ENCODE assay signal across 8 cellular contexts in the genomic region with DNA sequence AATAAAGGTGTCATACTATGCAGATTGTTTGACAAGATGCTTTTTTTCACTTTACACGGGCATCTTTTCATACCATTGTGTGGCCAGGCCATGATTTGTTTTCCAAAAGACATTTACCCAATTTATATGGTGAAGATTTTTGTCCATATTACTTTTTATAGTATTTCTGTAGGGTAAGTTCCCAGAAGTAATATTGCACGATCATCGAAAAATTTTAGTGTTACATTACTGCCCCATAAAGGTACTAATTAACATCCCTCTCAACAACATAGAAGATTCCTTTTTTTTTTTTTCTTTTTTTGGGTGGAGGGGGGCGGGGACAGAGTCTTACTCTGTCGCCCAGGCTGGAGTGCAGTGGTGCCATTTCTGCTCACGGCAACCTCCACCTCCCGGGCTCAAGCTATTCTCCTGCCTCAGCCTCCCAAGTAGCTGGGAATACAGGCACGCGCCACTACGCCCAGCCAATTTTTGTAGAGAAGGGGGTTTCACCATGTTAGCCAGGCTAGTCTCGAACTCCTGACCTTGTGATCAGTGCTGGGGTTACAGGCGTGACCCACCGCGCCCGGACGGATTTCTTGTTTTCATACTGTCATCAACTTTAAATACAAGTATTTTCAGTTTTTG. TPM values are rescaled to one million over a fixed set of nuclear protein-coding genes. Genes with fewer than 3 reads are reported as not detected.
DNase-seq lines count a peak whose midpoint lies in the region; ATAC-seq and TF ChIP-seq lines count a peak whose summit lies in the region.

No MANE protein-coding gene starts in this region.

- TF ChIP-seq POLR2A in breast epithelium (IDR thresholded peaks at IDR 0.05): no peak

- H3K4me1 ChIP-seq in HEK293 (ENCODE audit: control insufficient read depth, insufficient read depth, low read length): peaks cover 8% of the 10 kb centered on the region; the same call in 1 of the 2 replicates
- H3K4me1 ChIP-seq in breast epithelium: no peaks in the 10 kb centered on the region
- peaks cover 26 to 36% of the 10 kb centered on the region in 2 donors for H3K4me1 ChIP-seq in naive thymus-derived CD4-positive, alpha-beta T cell (ENCODE audit: control insufficient read depth in 2 of 2, insufficient read depth in 2 of 2, low read length in 2 of 2)

- no peak for DNase-seq in AG04449 (ENCODE audit: low read depth, low spot score)
- no peak for DNase-seq in breast epithelium (ENCODE audit: low spot score in 2 of 2)
- DNase-seq in naive thymus-derived CD4-positive, alpha-beta T cell: no peak
- no peak for DNase-seq in NCI-H1105 (lab: John Stamatoyannopoulos, UW)

- H3K4me3 Mint-ChIP-seq in naive thymus-derived CD4-positive, alpha-beta T cell: peak overlapping the region; percentile 31 to 94 (median 87)

- H3K27me3 ChIP-seq in breast epithelium: no peaks in the 10 kb centered on the region
- no peaks in the 10 kb centered on the region for H3K27me3 ChIP-seq in naive thymus-derived CD4-positive, alpha-beta T cell (ENCODE audit: control insufficient read depth in 2 of 2, insufficient read depth in 2 of 2, low read length in 2 of 2)

- CTCF ChIA-PET in AG04449 (lab: Yijun Ruan, JAX) (interaction anchor here (0.7 to 5.0 kb wide), 6 partner anchors 11 to 745 kb away, joined by 3 to 40 read pairs (median 3); no protein-coding TSS in a partner anchor), HEK293 (lab: Yijun Ruan, JAX) (interaction anchor here (0.7 to 1.6 kb wide), 4 partner anchors 18 to 249 kb away, joined by 3 to 4 read pairs (median 3); no protein-coding TSS in a partner anchor)
- CTCF ChIA-PET in naive thymus-derived CD4-positive, alpha-beta T cell (lab: Charles Lee): interaction anchor here (0.6 kb wide), 1 partner anchor 23 kb away, joined by 4 read pairs; no protein-coding TSS in a partner anchor

- TF ChIP-seq CTCF in AG04449 (IDR thresholded peaks at IDR 0.05; ENCODE audit: insufficient read depth, low read length, missing control alignments): no peak
- no peak for TF ChIP-seq CTCF in HEK293 (tag by site-specific recombination; IDR thresholded peaks at IDR 0.05)
- no peak for TF ChIP-seq CTCF in breast epithelium (IDR thresholded peaks at IDR 0.05)

- POLR2A ChIA-PET in AG04449 (lab: Yijun Ruan, JAX): interaction anchor here (1.3 kb wide), 1 partner anchor 83 kb away, joined by 3 read pairs; no protein-coding TSS in a partner anchor
- POLR2A ChIA-PET in HEK293 (lab: Yijun Ruan, JAX): interaction anchor here (0.9 kb wide), 1 partner anchor 87 kb away, joined by 3 read pairs; a partner anchor contains a TSS
- POLR2A ChIA-PET in naive thymus-derived CD4-positive, alpha-beta T cell (lab: Charles Lee): interaction anchor here (0.5 to 1.0 kb wide), 4 partner anchors 11 to 190 kb away, joined by 3 to 5 read pairs (median 4); a partner anchor contains a TSS

- ATAC-seq in naive thymus-derived CD4-positive, alpha-beta T cell: no peak
- ATAC-seq in HG03280 (IDR thresholded peaks at IDR 0.05; ENCODE audit: unreplicated experiment) (no peak), HG02884 (IDR thresholded peaks at IDR 0.05; ENCODE audit: unreplicated experiment) (no peak), HG03469 (IDR thresholded peaks at IDR 0.05; ENCODE audit: unreplicated experiment) (no peak)

- H3K9me3 Mint-ChIP-seq in naive thymus-derived CD4-positive, alpha-beta T cell: peaks cover 0 to 7% (median 0%) of the 10 kb centered on the region in 11 donors

- H3K4me3 ChIP-seq in AG04449 (ENCODE audit: low read depth, low read length) (peak overlapping the region; percentile 72; the same call in 1 of the 2 replicates), HEK293 (ENCODE audit: low read depth, low read length) (no peak overlapping the region), breast epithelium (peak overlapping the region in 2 of 3 donors; percentile 60 to 79)
- peak overlapping the region; percentile 97 for H3K4me3 ChIP-seq in naive thymus-derived CD4-positive, alpha-beta T cell (ENCODE audit: low read length)

- H3K4me1 Mint-ChIP-seq in naive thymus-derived CD4-positive, alpha-beta T cell: peaks cover 27 to 49% (median 42%) of the 10 kb centered on the region in 7 donors

- intact Hi-C loops in breast epithelium (cut with DNase I; ENCODE audit: low total_unique reads): no loop called here
- intact Hi-C loops in naive thymus-derived CD4-positive, alpha-beta T cell (cut with micrococcal nuclease): loop anchor here (2.0 to 5.0 kb wide), 4 partner anchors 16 to 320 kb away; a partner anchor contains a TSS

- peak overlapping the region in 4 of 9 donors; percentile 4 to 54 (median 40) for H3K27ac Mint-ChIP-seq in naive thymus-derived CD4-positive, alpha-beta T cell

- peaks cover 0 to 20% (median 3%) of the 10 kb centered on the region in 5 donors for H3K36me3 Mint-ChIP-seq in naive thymus-derived CD4-positive, alpha-beta T cell

- peaks cover 0 to 7% (median 0%) of the 10 kb centered on the region in 5 donors for H3K27me3 Mint-ChIP-seq in naive thymus-derived CD4-positive, alpha-beta T cell

- H3K27ac ChIP-seq in HEK293 (ENCODE audit: extremely low read depth, low read depth, low read length): no peak overlapping the region
- no peak overlapping the region for H3K27ac ChIP-seq in breast epithelium
- no peak overlapping the region for H3K27ac ChIP-seq in naive thymus-derived CD4-positive, alpha-beta T cell (ENCODE audit: low read depth, low read length)

- H3K36me3 ChIP-seq in HEK293 (ENCODE audit: control insufficient read depth in 2 of 2, insufficient read depth in 1 of 2, low read length in 2 of 2) (peaks cover 9 to 17% of the 10 kb centered on the region in 2 experiments), breast epithelium (no peaks in the 10 kb centered on the region)
- no peaks in the 10 kb centered on the region for H3K36me3 ChIP-seq in naive thymus-derived CD4-positive, alpha-beta T cell (ENCODE audit: control insufficient read depth in 2 of 3, insufficient read depth in 3 of 3, low read length in 3 of 3)

- no peaks in the 10 kb centered on the region for H3K9me3 ChIP-seq in HEK293 (ENCODE audit: control insufficient read depth, insufficient read depth, low read depth, low read length)
- H3K9me3 ChIP-seq in breast epithelium: no peaks in the 10 kb centered on the region
- no peaks in the 10 kb centered on the region for H3K9me3 ChIP-seq in naive thymus-derived CD4-positive, alpha-beta T cell (ENCODE audit: control insufficient read depth in 2 of 3, low read length in 3 of 3)

TF ChIP-seq in HEK293, 187 proteins besides CTCF, POLR2A, EP300 and RAD21:
- no peak for TF ChIP-seq ZNF175 (tag by site-specific recombination; IDR thresholded peaks at IDR 0.05)
- TF ChIP-seq, protein P1, sequence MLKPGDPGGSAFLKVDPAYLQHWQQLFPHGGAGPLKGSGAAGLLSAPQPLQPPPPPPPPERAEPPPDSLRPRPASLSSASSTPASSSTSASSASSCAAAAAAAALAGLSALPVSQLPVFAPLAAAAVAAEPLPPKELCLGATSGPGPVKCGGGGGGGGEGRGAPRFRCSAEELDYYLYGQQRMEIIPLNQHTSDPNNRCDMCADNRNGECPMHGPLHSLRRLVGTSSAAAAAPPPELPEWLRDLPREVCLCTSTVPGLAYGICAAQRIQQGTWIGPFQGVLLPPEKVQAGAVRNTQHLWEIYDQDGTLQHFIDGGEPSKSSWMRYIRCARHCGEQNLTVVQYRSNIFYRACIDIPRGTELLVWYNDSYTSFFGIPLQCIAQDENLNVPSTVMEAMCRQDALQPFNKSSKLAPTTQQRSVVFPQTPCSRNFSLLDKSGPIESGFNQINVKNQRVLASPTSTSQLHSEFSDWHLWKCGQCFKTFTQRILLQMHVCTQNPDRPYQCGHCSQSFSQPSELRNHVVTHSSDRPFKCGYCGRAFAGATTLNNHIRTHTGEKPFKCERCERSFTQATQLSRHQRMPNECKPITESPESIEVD (tag by site-specific recombination; IDR thresholded peaks at IDR 0.05): peak; percentile 25; the same call in 1 of the 2 replicates
- 0 out of 2 replicates have a peak, but pooled peaks have one; percentile 16 for TF ChIP-seq KLF7 (tag by site-specific recombination; IDR thresholded peaks at IDR 0.05; ENCODE audit: borderline replicate concordance)
- TF ChIP-seq SP7 (tag by site-specific recombination; IDR thresholded peaks at IDR 0.05): 0 out of 2 replicates have a peak, but pooled peaks have one; percentile 20

RNA-seq across cellular contexts. Expression of a gene that starts 1.2 kb away (rescaled TPM):
- 1 to 10 TPM in 1 of 3 donors, under 1 TPM in 2; 0.29 to 2.9 (median 0.48) TPM for total RNA-seq in breast epithelium
- 1 to 10 TPM in 2 of 5 experiments, under 1 TPM in 3; 0.32 to 2.6 (median 0.61) TPM for total RNA-seq in naive thymus-derived CD4-positive, alpha-beta T cell
- 1 to 10 TPM; 1.4 to 1.9 TPM for polyA plus RNA-seq in naive thymus-derived CD4-positive, alpha-beta T cell
